21 cellular contexts compared by ENCODE assay signal in genomic region chr22:25038771-25039170, GRCh38.
"Had no signal": no experiment of that assay in that cellular context is flagged by ENCODE, and none has a peak within 500 bp of the region (broad histone marks: within the 10 kb centered on the region; RNA-seq: fewer than 3 reads in every experiment).

No MANE protein-coding gene starts in this region.

- ATAC-seq: SK-N-SH treated with all-trans-retinoic acid at 6 μM for 48 hours had no signal

- DNase-seq: KBM-7, NCI-H1092, NCI-H1105 treated with DMSO at 0.1 percent for 48 hours, NCI-H1417 treated with DMSO at 0.1 percent for 48 hours, NCI-H146, NCI-H1694 treated with DMSO at 0.1 percent for 48 hours, NCI-H1930, NCI-H2081, NCI-H2107, NCI-H2171, NCI-H226, NCI-H446, NCI-H510A, NCI-H524 treated with DMSO at 0.1 percent for 48 hours, NCI-H69, NCI-H774, RPMI8226, SHP77 treated with DMSO at 0.1 percent for 48 hours, SJCRH30 had no signal

- H3K4me3 ChIP-seq: SJCRH30 had no signal

- H3K36me3 ChIP-seq: SJCRH30 had no signal

- H3K27ac ChIP-seq: HL-60, SJCRH30 had no signal
